1 cellular context compared by ENCODE assay signal in genomic region chr15:70083946-70084345, GRCh38.
TF ChIP-seq lines count a peak whose summit lies in the region.

No MANE protein-coding gene starts in this region.

TF ChIP-seq in WTC11, 78 proteins besides CTCF, POLR2A, EP300 and RAD21 (continued from another document):
- TF ChIP-seq ZNF512 (CRISPR knock-in tag; IDR thresholded peaks at IDR 0.05; ENCODE audit: borderline replicate concordance) (no peak), E2F5 (CRISPR knock-in tag; IDR thresholded peaks at IDR 0.05) (no peak), ARID4B (CRISPR knock-in tag; IDR thresholded peaks at IDR 0.05; ENCODE audit: borderline replicate concordance) (no peak), MAX (CRISPR knock-in tag; IDR thresholded peaks at IDR 0.05) (no peak), OVOL2 (CRISPR knock-in tag; IDR thresholded peaks at IDR 0.05; ENCODE audit: borderline replicate concordance) (no peak), USF1 (CRISPR knock-in tag; IDR thresholded peaks at IDR 0.05) (no peak), GABPB1 (CRISPR knock-in tag; IDR thresholded peaks at IDR 0.05) (no peak), CBFB (CRISPR knock-in tag; IDR thresholded peaks at IDR 0.05; ENCODE audit: low read depth) (no peak)
